ENCODE assay signal across 12 cellular contexts in the genomic region with DNA sequence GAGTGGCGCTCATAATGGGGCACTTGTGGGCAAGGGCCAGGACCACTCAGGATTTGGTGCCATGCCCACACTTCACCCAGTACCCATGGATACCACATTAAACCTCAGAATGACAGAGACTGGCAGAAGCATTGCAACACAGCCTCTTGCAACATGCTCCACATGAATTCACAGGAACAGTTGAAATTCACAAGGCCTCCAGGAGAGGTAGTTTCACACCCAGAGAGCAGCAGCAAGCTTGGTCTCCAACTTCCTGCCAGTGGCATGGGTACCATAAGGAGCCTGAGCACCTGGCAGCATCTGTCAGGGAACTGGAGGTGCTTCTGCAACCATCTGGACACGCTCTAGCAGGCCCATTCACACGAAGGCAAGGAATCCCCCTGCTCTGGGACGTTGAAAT.
DNase-seq lines count a peak whose midpoint lies in the region; ATAC-seq and TF ChIP-seq lines count a peak whose summit lies in the region.
"Had no signal": no experiment of that assay in that cellular context is flagged by ENCODE, and none has a peak within 500 bp of the region (broad histone marks: within the 10 kb centered on the region; RNA-seq: fewer than 3 reads in every experiment).

No MANE protein-coding gene starts in this region.

- POLR2A ChIA-PET in activated B cell treated with CpG ODN at 0.5 μM for 24 hours (lab: Charles Lee): interaction anchor here (0.7 to 1.0 kb wide), 2 partner anchors 25 to 47 kb away, joined by 3 to 6 read pairs; no protein-coding TSS in a partner anchor

- peaks cover 72% of the 10 kb centered on the region for H3K4me1 Mint-ChIP-seq in activated B cell treated with CpG ODN at 0.5 μM for 24 hours

- no peak overlapping the region for H3K4me3 ChIP-seq in kidney epithelial cell (ENCODE audit: low read depth, low read length)
- H3K4me3 ChIP-seq in coronary artery: no peak overlapping the region
- no peak overlapping the region for H3K4me3 ChIP-seq in BE2C (ENCODE audit: low read depth, low read length)

- H3K27me3 ChIP-seq in kidney epithelial cell (ENCODE audit: control insufficient read depth, insufficient read depth, low read length): no peaks in the 10 kb centered on the region
- no peaks in the 10 kb centered on the region for H3K27me3 ChIP-seq in BE2C

- ATAC-seq in activated B cell treated with CpG ODN at 0.5 μM for 24 hours (ENCODE audit: low read depth): peak; percentile 76
- ATAC-seq in HG03460 (IDR thresholded peaks at IDR 0.05; ENCODE audit: unreplicated experiment): no peak

- H3K4me1 ChIP-seq in BE2C: no peaks in the 10 kb centered on the region

- peaks cover 2% of the 10 kb centered on the region for H3K9me3 Mint-ChIP-seq in activated B cell treated with CpG ODN at 0.5 μM for 24 hours

- DNase-seq in AG20443 (ENCODE audit: low spot score) (peak; percentile 21), M059J (ENCODE audit: low read depth) (peak; percentile 30), activated B cell treated with CpG ODN at 0.5 μM for 24 hours (no peak), kidney epithelial cell (ENCODE audit: low read depth) (no peak), coronary artery (ENCODE audit: low spot score) (no peak), CD1c-positive myeloid dendritic cell (ENCODE audit: extremely low spot score) (no peak), BE2C (no peak)
- DNase-seq: activated CD8-positive, alpha-beta memory T cell treated with anti-CD3 and anti-CD28 coated beads for 24 hours; left cardiac atrium; NCI-H2227 treated with DMSO at 0.1 percent for 48 hours; stimulated activated CD4-positive, alpha-beta T cell treated with anti-CD3 and anti-CD28 coated beads, Interleukin-4, amount 100 ng/mL, for 4 hours had no signal

- TF ChIP-seq CTCF in activated B cell treated with CpG ODN at 0.5 μM for 24 hours (IDR thresholded peaks at IDR 0.05) (no peak), kidney epithelial cell (IDR thresholded peaks at IDR 0.05; ENCODE audit: insufficient read depth, low read length, poor library complexity, severe bottlenecking) (peak; percentile 32), coronary artery (IDR thresholded peaks at IDR 0.05) (no peak), BE2C (IDR thresholded peaks at IDR 0.05; ENCODE audit: low read depth, low read length) (no peak)

- no peaks in the 10 kb centered on the region for H3K27me3 Mint-ChIP-seq in activated B cell treated with CpG ODN at 0.5 μM for 24 hours

- H3K36me3 ChIP-seq in kidney epithelial cell (ENCODE audit: control insufficient read depth, insufficient read depth, low read length) (no peaks in the 10 kb centered on the region), BE2C (no peaks in the 10 kb centered on the region)

- H3K27ac Mint-ChIP-seq in activated B cell treated with CpG ODN at 0.5 μM for 24 hours: peak overlapping the region; percentile 69

- H3K36me3 Mint-ChIP-seq in activated B cell treated with CpG ODN at 0.5 μM for 24 hours (ENCODE audit: low read depth): peaks cover 58% of the 10 kb centered on the region

- H3K27ac ChIP-seq in coronary artery: no peak overlapping the region

- H3K4me3 Mint-ChIP-seq in activated B cell treated with CpG ODN at 0.5 μM for 24 hours: no peak overlapping the region

- no peaks in the 10 kb centered on the region for H3K9me3 ChIP-seq in BE2C

- intact Hi-C loops in activated B cell treated with CpG ODN at 0.5 μM for 24 hours (cut with micrococcal nuclease): loop anchor here (1.0 kb wide), 1 partner anchor 100 kb away; no protein-coding TSS in a partner anchor

- CTCF ChIA-PET in activated B cell treated with CpG ODN at 0.5 μM for 24 hours (lab: Charles Lee): interaction anchor here (1.0 to 1.1 kb wide), 2 partner anchors 139 to 264 kb away, joined by 3 to 4 read pairs; no protein-coding TSS in a partner anchor

Comparison
In these comparisons a context has a peak if more than half of its experiments do, and no peak if none do; other contexts are left out.
1. DNase-seq: peak in AG20443 (single experiment) and M059J (single experiment); none in activated B cell treated with CpG ODN at 0.5 μM for 24 hours (single experiment), kidney epithelial cell (single experiment), coronary artery (single experiment), CD1c-positive myeloid dendritic cell (single experiment) and BE2C (single experiment).